In the genomic region with DNA sequence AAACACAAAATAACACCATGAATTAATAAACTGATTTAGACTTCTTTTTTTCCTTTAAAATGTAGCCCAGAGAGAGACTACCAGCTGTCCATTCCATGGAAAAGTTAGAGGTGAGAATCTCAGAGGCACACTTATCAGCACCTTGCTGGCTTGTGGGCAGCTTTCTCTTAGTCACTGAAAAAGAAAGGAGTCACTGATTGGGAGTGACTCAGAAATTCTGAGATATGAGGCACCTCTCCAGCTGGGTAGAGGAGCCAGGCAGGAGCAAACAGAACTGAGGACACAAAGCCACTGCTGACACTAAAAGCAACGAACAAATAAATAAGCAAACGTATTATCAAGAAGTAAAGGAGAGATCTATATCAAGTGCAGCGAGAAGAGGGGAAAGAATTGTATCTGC, we compare ENCODE assay signal across 11 cellular contexts.
A peak's percentile ranks its signal among the peaks of the same experiment; 100 is the strongest.
DNase-seq lines count a peak whose midpoint lies in the region; ATAC-seq, FAIRE-seq and TF ChIP-seq lines count a peak whose summit lies in the region.
"Had no signal": no experiment of that assay in that cellular context is flagged by ENCODE, and none has a peak within 500 bp of the region (broad histone marks: within the 10 kb centered on the region; RNA-seq: fewer than 3 reads in every experiment).

No MANE protein-coding gene starts in this region.

- no peak for TF ChIP-seq CTCF in adrenal gland (IDR thresholded peaks at IDR 0.05)
- no peak for TF ChIP-seq CTCF in keratinocyte (optimal IDR thresholded peaks at IDR 0.05 in 1 of 3, IDR thresholded peaks at IDR 0.05 in 1 of 3, conservative IDR thresholded peaks at IDR 0.05 in 1 of 3; ENCODE audit: extremely low read depth in 1 of 3, insufficient read depth in 2 of 3, low read length in 3 of 3)
- TF ChIP-seq CTCF in colonic mucosa (IDR thresholded peaks at IDR 0.05) = no peak
- TF ChIP-seq CTCF in GM10266 (IDR thresholded peaks at IDR 0.05; ENCODE audit: control insufficient read depth, insufficient read depth, low read depth, missing control alignments) = no peak

- no peaks in the 10 kb centered on the region for H3K27me3 Mint-ChIP-seq in stimulated activated naive B cell treated with anti-CD40 and anti-IgM and Interleukin-4, amounts not matched to agents 10 μg/mL and 1 μg/mL and 100 μg/mL, for 72 hours

- H3K9ac ChIP-seq in keratinocyte (ENCODE audit: control insufficient read depth, extremely low read depth, insufficient read depth, low read length) = no peak overlapping the region
- H3K9ac ChIP-seq in colonic mucosa (ENCODE audit: low read depth in 2 of 2, low read length in 2 of 2) = no peak overlapping the region

- H2AFZ ChIP-seq in keratinocyte (ENCODE audit: control insufficient read depth, low read length) = no peak overlapping the region

- H3K27ac Mint-ChIP-seq in stimulated activated naive B cell treated with anti-CD40 and anti-IgM and Interleukin-4, amounts not matched to agents 10 μg/mL and 1 μg/mL and 100 μg/mL, for 72 hours = no peak overlapping the region

- DNase-seq in COR-L47 (lab: John Stamatoyannopoulos, UW) (peak; percentile 11), HT1080 (ENCODE audit: low read depth) (peak; percentile 87), adrenal gland (peak in 5 of 7 donors; percentile 50 to 69 (median 60)), keratinocyte (ENCODE audit: low read depth, low spot score) (peak; percentile 26), colonic mucosa (no peak), GM10266 (ENCODE audit: extremely low spot score) (no peak), retina (no peak)
- DNase-seq in stimulated activated naive B cell treated with anti-CD40 and anti-IgM and Interleukin-4, amounts not matched to agents 10 μg/mL and 1 μg/mL and 100 μg/mL, for 72 hours = no peak
- DNase-seq: NCI-H526 had no signal

- H3K9me3 Mint-ChIP-seq in stimulated activated naive B cell treated with anti-CD40 and anti-IgM and Interleukin-4, amounts not matched to agents 10 μg/mL and 1 μg/mL and 100 μg/mL, for 72 hours = no peaks in the 10 kb centered on the region

- peak; percentile 87 for FAIRE-seq in keratinocyte (lab: Jason Lieb, UNC)

- H3K36me3 ChIP-seq in adrenal gland (replicated peaks in 1 of 2) (no peaks in the 10 kb centered on the region), keratinocyte (ENCODE audit: control insufficient read depth in 2 of 2, extremely low read depth in 1 of 2, insufficient read depth in 2 of 2, low read length in 2 of 2) (no peaks in the 10 kb centered on the region), colonic mucosa (no peaks in the 10 kb centered on the region)
- H3K36me3 ChIP-seq: thoracic aorta had no signal

- H3K4me1 ChIP-seq in adrenal gland (replicated peaks in 1 of 2) (peaks cover 0 to 3% of the 10 kb centered on the region in 2 donors), keratinocyte (ENCODE audit: control insufficient read depth, extremely low read depth, insufficient read depth, low read length) (peaks cover 14% of the 10 kb centered on the region), colonic mucosa (no peaks in the 10 kb centered on the region)

- H4K20me1 ChIP-seq in keratinocyte (ENCODE audit: control insufficient read depth, extremely low read depth, insufficient read depth, low read length) = no peaks in the 10 kb centered on the region

- TF ChIP-seq POLR2A in adrenal gland (IDR thresholded peaks at IDR 0.05) = no peak

- no peak for ATAC-seq in stimulated activated naive B cell treated with anti-CD40 and anti-IgM and Interleukin-4, amounts not matched to agents 10 μg/mL and 1 μg/mL and 100 μg/mL, for 72 hours (replicated peaks)

- no peak overlapping the region for H3K4me3 Mint-ChIP-seq in stimulated activated naive B cell treated with anti-CD40 and anti-IgM and Interleukin-4, amounts not matched to agents 10 μg/mL and 1 μg/mL and 100 μg/mL, for 72 hours
- H3K4me3 Mint-ChIP-seq: central memory CD8-positive, alpha-beta T cell had no signal

- H3K9me1 ChIP-seq in keratinocyte (ENCODE audit: control insufficient read depth, extremely low read depth, insufficient read depth, low read length) = no peaks in the 10 kb centered on the region

- H3K4me1 Mint-ChIP-seq in stimulated activated naive B cell treated with anti-CD40 and anti-IgM and Interleukin-4, amounts not matched to agents 10 μg/mL and 1 μg/mL and 100 μg/mL, for 72 hours = no peaks in the 10 kb centered on the region
- H3K4me1 Mint-ChIP-seq: central memory CD8-positive, alpha-beta T cell had no signal

- no peaks in the 10 kb centered on the region for H3K36me3 Mint-ChIP-seq in stimulated activated naive B cell treated with anti-CD40 and anti-IgM and Interleukin-4, amounts not matched to agents 10 μg/mL and 1 μg/mL and 100 μg/mL, for 72 hours

- H3K27ac ChIP-seq in adrenal gland = no peak overlapping the region
- H3K27ac ChIP-seq in keratinocyte (ENCODE audit: control insufficient read depth, insufficient read depth, low read length) = peak overlapping the region; percentile 45
- no peak overlapping the region for H3K27ac ChIP-seq in colonic mucosa
- H3K27ac ChIP-seq: thoracic aorta had no signal

- H3K4me3 ChIP-seq in adrenal gland = no peak overlapping the region
- peak overlapping the region in 1 of 3 experiments; percentile 13 for H3K4me3 ChIP-seq in keratinocyte (ENCODE audit: control insufficient read depth in 2 of 3, extremely low read depth in 1 of 3, insufficient read depth in 2 of 3, low read depth in 1 of 3, low read length in 3 of 3)
- no peak overlapping the region for H3K4me3 ChIP-seq in colonic mucosa
- H3K4me3 ChIP-seq: thoracic aorta had no signal

- WGBS in adrenal gland, 4 donors = 58 to 77% (median 66%) methylated on average over 3 of the region's 3 CpGs

- intact Hi-C loops in adrenal gland (cut with DNase I) (no loop called here), colonic mucosa (cut with DNase I) (no loop called here)

- peak overlapping the region; percentile 68 for H3K4me2 ChIP-seq in keratinocyte (ENCODE audit: control insufficient read depth, extremely low read depth, insufficient read depth, low read depth, low read length)

- dilution Hi-C loops in keratinocyte (cut with MboI; ENCODE audit: extremely low pct_ligation_motif_present, low sequenced_read_pairs) = no loop called here

- H3K79me2 ChIP-seq in keratinocyte (ENCODE audit: control insufficient read depth, insufficient read depth, low read length) = peaks cover 5% of the 10 kb centered on the region

- H3K27me3 ChIP-seq in adrenal gland = no peaks in the 10 kb centered on the region
- H3K27me3 ChIP-seq in keratinocyte (ENCODE audit: control insufficient read depth, extremely low read depth, insufficient read depth, low read length) = no peaks in the 10 kb centered on the region
- no peaks in the 10 kb centered on the region for H3K27me3 ChIP-seq in colonic mucosa

- no peaks in the 10 kb centered on the region for H3K9me3 ChIP-seq in adrenal gland (replicated peaks in 1 of 3)
- no peaks in the 10 kb centered on the region for H3K9me3 ChIP-seq in keratinocyte (ENCODE audit: control insufficient read depth, low read depth, low read length)
- no peaks in the 10 kb centered on the region for H3K9me3 ChIP-seq in colonic mucosa
- H3K9me3 ChIP-seq: thoracic aorta had no signal

Comparison
In these comparisons a context has a peak if more than half of its experiments do, and no peak if none do; other contexts are left out.
1. DNase-seq: peak in COR-L47 (single experiment), HT1080 (single experiment), adrenal gland (5 of 7) and keratinocyte (single experiment); none in colonic mucosa (single experiment), GM10266 (single experiment), stimulated activated naive B cell treated with anti-CD40 and anti-IgM and Interleukin-4, amounts not matched to agents 10 μg/mL and 1 μg/mL and 100 μg/mL, for 72 hours (single experiment) and retina (single experiment).